In the genomic region with DNA sequence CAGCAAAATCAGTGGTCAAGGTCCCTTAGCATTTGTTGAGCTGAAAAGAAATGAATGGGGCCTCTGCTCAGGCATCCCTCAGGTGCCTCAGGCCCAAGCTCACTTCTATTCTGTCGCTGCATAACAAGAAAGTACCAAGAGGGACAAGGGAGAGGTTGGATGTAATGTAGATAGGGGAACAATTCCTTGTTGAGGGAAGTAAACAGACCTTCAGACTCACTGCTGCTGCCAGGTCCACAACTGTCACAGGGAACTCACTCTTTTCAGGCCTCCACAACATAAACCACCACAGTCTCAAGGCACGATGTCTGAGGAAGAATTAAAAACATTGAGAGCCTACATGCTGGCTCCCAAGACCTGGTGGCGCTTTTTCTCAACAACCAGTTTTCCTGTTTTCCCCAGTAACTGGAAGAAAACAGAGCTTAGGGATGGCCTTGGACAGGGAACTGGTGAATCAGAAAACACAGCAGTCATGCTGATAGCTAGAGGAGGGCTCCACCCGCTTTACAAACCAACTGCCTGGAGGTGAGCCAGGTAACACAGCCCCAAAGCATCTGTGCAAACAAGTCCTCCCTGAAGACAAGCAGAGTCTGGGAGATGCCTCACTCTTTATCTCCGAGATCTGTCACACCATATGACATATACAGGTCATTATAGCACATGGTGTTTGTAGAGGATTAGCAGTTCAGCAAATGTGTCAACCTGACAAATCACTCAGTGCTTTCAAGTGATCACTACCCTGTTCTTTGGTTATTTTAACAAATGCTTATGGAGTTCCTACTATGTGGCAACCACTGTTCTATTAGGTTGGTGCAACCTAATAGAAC, we compare ENCODE assay signal across 13 cellular contexts. TPM values are rescaled to one million over a fixed set of nuclear protein-coding genes. Genes with fewer than 3 reads are reported as not detected.
DNase-seq lines count a peak whose midpoint lies in the region.
"Had no signal": no experiment of that assay in that cellular context is flagged by ENCODE, and none has a peak within 500 bp of the region (broad histone marks: within the 10 kb centered on the region; RNA-seq: fewer than 3 reads in every experiment).

No MANE protein-coding gene starts in this region.

- no peaks in the 10 kb centered on the region for H3K79me1 ChIP-seq in mesendoderm (ENCODE audit: low read length)

- H4K8ac ChIP-seq in mesendoderm (ENCODE audit: low read depth, low read length), result no peak overlapping the region

- CTCF ChIA-PET in activated naive CD4-positive, alpha-beta T cell treated with anti-CD3 and anti-CD28 coated beads, Interleukin-2, amount 10 ng/mL, durations not matched to agents 7 days and 5 days (lab: Charles Lee), result no interaction called here

- no peaks in the 10 kb centered on the region for H3K4me1 Mint-ChIP-seq in activated naive CD4-positive, alpha-beta T cell treated with anti-CD3 and anti-CD28 coated beads, Interleukin-2, amount 10 ng/mL, durations not matched to agents 7 days and 5 days
- H3K4me1 Mint-ChIP-seq in activated naive CD8-positive, alpha-beta T cell treated with anti-CD3 and anti-CD28 coated beads for 36 hours, result no peaks in the 10 kb centered on the region

- H3K4me3 Mint-ChIP-seq in activated naive CD4-positive, alpha-beta T cell treated with anti-CD3 and anti-CD28 coated beads, Interleukin-2, amount 10 ng/mL, durations not matched to agents 7 days and 5 days, result no peak overlapping the region
- no peak overlapping the region for H3K4me3 Mint-ChIP-seq in activated naive CD8-positive, alpha-beta T cell treated with anti-CD3 and anti-CD28 coated beads for 36 hours
- H3K4me3 Mint-ChIP-seq: activated T-cell treated with anti-CD3 and anti-CD28 coated beads, Interleukin-2, amount 50 U/mL, for 24 hours had no signal

- H3K9ac ChIP-seq in mesendoderm (ENCODE audit: low read length), result no peak overlapping the region

- no peak overlapping the region for H3K27ac ChIP-seq in mesendoderm (ENCODE audit: low read depth, low read length)

- no peak overlapping the region for H2BK5ac ChIP-seq in mesendoderm (ENCODE audit: low read length)

- H3K36me3 Mint-ChIP-seq in activated naive CD4-positive, alpha-beta T cell treated with anti-CD3 and anti-CD28 coated beads, Interleukin-2, amount 10 ng/mL, durations not matched to agents 7 days and 5 days, result no peaks in the 10 kb centered on the region
- H3K36me3 Mint-ChIP-seq in activated naive CD8-positive, alpha-beta T cell treated with anti-CD3 and anti-CD28 coated beads for 36 hours, result no peaks in the 10 kb centered on the region

- no peaks in the 10 kb centered on the region for H3K79me2 ChIP-seq in mesendoderm (ENCODE audit: control insufficient read depth, insufficient read depth, low read length)

- H3K4me1 ChIP-seq in mesendoderm (ENCODE audit: control insufficient read depth, low read depth, low read length), result no peaks in the 10 kb centered on the region

- H2BK120ac ChIP-seq in mesendoderm (ENCODE audit: low read depth, low read length), result no peak overlapping the region

- no peak overlapping the region for H3K4me2 ChIP-seq in mesendoderm (ENCODE audit: low read length)

- H3K4ac ChIP-seq in mesendoderm (ENCODE audit: low read depth, low read length), result no peak overlapping the region

- H3K56ac ChIP-seq in mesendoderm (ENCODE audit: low read length), result no peak overlapping the region

- H2AK5ac ChIP-seq in mesendoderm (ENCODE audit: low read length), result no peak overlapping the region

- no peaks in the 10 kb centered on the region for H3K27me3 ChIP-seq in mesendoderm (ENCODE audit: insufficient read depth, low read length, poor library complexity)

- no peak overlapping the region for H3K23ac ChIP-seq in mesendoderm (ENCODE audit: low read length)

- no CpG with 5 or more reads among the region's 5 CpGs for WGBS in mesendoderm (ENCODE audit: extremely low coverage, insufficient coverage, low lambda C conversion rate)

- H3K9me3 Mint-ChIP-seq in activated naive CD4-positive, alpha-beta T cell treated with anti-CD3 and anti-CD28 coated beads, Interleukin-2, amount 10 ng/mL, durations not matched to agents 7 days and 5 days, result no peaks in the 10 kb centered on the region
- no peaks in the 10 kb centered on the region for H3K9me3 Mint-ChIP-seq in activated naive CD8-positive, alpha-beta T cell treated with anti-CD3 and anti-CD28 coated beads for 36 hours
- H3K9me3 Mint-ChIP-seq: activated T-cell treated with anti-CD3 and anti-CD28 coated beads, Interleukin-2, amount 50 U/mL, for 24 hours had no signal

- H3K27ac Mint-ChIP-seq in activated naive CD4-positive, alpha-beta T cell treated with anti-CD3 and anti-CD28 coated beads, Interleukin-2, amount 10 ng/mL, durations not matched to agents 7 days and 5 days, result no peak overlapping the region
- no peak overlapping the region for H3K27ac Mint-ChIP-seq in activated naive CD8-positive, alpha-beta T cell treated with anti-CD3 and anti-CD28 coated beads for 36 hours
- H3K27ac Mint-ChIP-seq: activated T-cell treated with anti-CD3 and anti-CD28 coated beads, Interleukin-2, amount 50 U/mL, for 24 hours had no signal

- no peaks in the 10 kb centered on the region for H3K36me3 ChIP-seq in mesendoderm (ENCODE audit: control insufficient read depth, insufficient read depth, low read length)

- no peak overlapping the region for H4K5ac ChIP-seq in mesendoderm (ENCODE audit: low read length)

- no peak overlapping the region for H2BK15ac ChIP-seq in mesendoderm (replicated peaks; ENCODE audit: low read depth)

- DNase-seq in GM03348 (ENCODE audit: low spot score), result peak; percentile 23
- DNase-seq in NCI-H226, result peak; percentile 77
- DNase-seq in brain pericyte (ENCODE audit: low read depth, low spot score), result peak; percentile 5
- DNase-seq in mesendoderm, result peak; percentile 18
- no peak for DNase-seq in activated naive CD4-positive, alpha-beta T cell treated with anti-CD3 and anti-CD28 coated beads, Interleukin-2, amount 10 ng/mL, durations not matched to agents 7 days and 5 days
- DNase-seq in activated naive CD8-positive, alpha-beta T cell treated with anti-CD3 and anti-CD28 coated beads for 36 hours, result no peak
- DNase-seq in mesenteric fat pad (ENCODE audit: low spot score), result no peak
- DNase-seq in SIG-M5 treated with dmso at 0.1 percent for 504 hours (lab: John Stamatoyannopoulos, UW; ENCODE audit: unreplicated experiment), result no peak
- DNase-seq: activated T-cell treated with anti-CD3 and anti-CD28 coated beads, Interleukin-2, amount 50 U/mL, for 24 hours; DND-41; Kasumi-1 had no signal

- no peak overlapping the region for H3K4me3 ChIP-seq in mesendoderm (ENCODE audit: low read length)
- H3K4me3 ChIP-seq: coronary artery had no signal

- H3K18ac ChIP-seq in mesendoderm (ENCODE audit: low read length), result no peak overlapping the region

- H3K27me3 Mint-ChIP-seq in activated naive CD4-positive, alpha-beta T cell treated with anti-CD3 and anti-CD28 coated beads, Interleukin-2, amount 10 ng/mL, durations not matched to agents 7 days and 5 days, result peaks cover 3% of the 10 kb centered on the region
- H3K27me3 Mint-ChIP-seq in activated naive CD8-positive, alpha-beta T cell treated with anti-CD3 and anti-CD28 coated beads for 36 hours, result no peaks in the 10 kb centered on the region

RNA-seq across cellular contexts. Expression of gene AWAT1, which starts 14.3 kb away (rescaled TPM):
- polyA plus RNA-seq in mesendoderm (2013, experiment 1 of 2), result not detected
- polyA plus RNA-seq in mesendoderm (2013, experiment 2 of 2), result not detected
- not detected for total RNA-seq in activated naive CD8-positive, alpha-beta T cell treated with anti-CD3 and anti-CD28 coated beads for 36 hours
- not detected for total RNA-seq in mesenteric fat pad
- total RNA-seq: pulmonary artery endothelial cell had no signal

RNA-seq across cellular contexts. Expression of gene P2RY4, which starts 39.9 kb away (rescaled TPM):
- polyA plus RNA-seq in mesendoderm (2013, experiment 1 of 2), result 0.01 TPM
- polyA plus RNA-seq in mesendoderm (2013, experiment 2 of 2), result not detected
- total RNA-seq in activated naive CD8-positive, alpha-beta T cell treated with anti-CD3 and anti-CD28 coated beads for 36 hours, result under 1 TPM in 1 of 2 experiments, not detected in 1; 0.12 TPM
- 0.42 TPM for total RNA-seq in mesenteric fat pad
- total RNA-seq: pulmonary artery endothelial cell had no signal

RNA-seq across cellular contexts. Expression of gene DGAT2L6, which starts 42.9 kb away (rescaled TPM):
- polyA plus RNA-seq in mesendoderm (2013, experiment 1 of 2), result not detected
- not detected for polyA plus RNA-seq in mesendoderm (2013, experiment 2 of 2)
- total RNA-seq in activated naive CD8-positive, alpha-beta T cell treated with anti-CD3 and anti-CD28 coated beads for 36 hours, result not detected
- not detected for total RNA-seq in mesenteric fat pad
- total RNA-seq: pulmonary artery endothelial cell had no signal

RNA-seq across cellular contexts. Expression of gene ARR3, which starts 48.0 kb away (rescaled TPM):
- polyA plus RNA-seq in mesendoderm (2013, experiment 1 of 2), result not detected
- not detected for polyA plus RNA-seq in mesendoderm (2013, experiment 2 of 2)
- total RNA-seq in activated naive CD8-positive, alpha-beta T cell treated with anti-CD3 and anti-CD28 coated beads for 36 hours, result not detected
- not detected for total RNA-seq in mesenteric fat pad
- total RNA-seq: pulmonary artery endothelial cell had no signal

Comparison
In these comparisons a context has a peak if more than half of its experiments do, and no peak if none do; other contexts are left out.
1. DNase-seq: peak in GM03348 (single experiment), NCI-H226 (single experiment), brain pericyte (single experiment) and mesendoderm (single experiment); none in activated naive CD4-positive, alpha-beta T cell treated with anti-CD3 and anti-CD28 coated beads, Interleukin-2, amount 10 ng/mL, durations not matched to agents 7 days and 5 days (single experiment), activated naive CD8-positive, alpha-beta T cell treated with anti-CD3 and anti-CD28 coated beads for 36 hours (single experiment), mesenteric fat pad (single experiment) and SIG-M5 treated with dmso at 0.1 percent for 504 hours (single experiment).